Comparison of ENCODE assay signal across 8 cellular contexts in genomic region chr2:43228341-43228751, GRCh38. TPM values are rescaled to one million over a fixed set of nuclear protein-coding genes. Genes with fewer than 3 reads are reported as not detected.
DNase-seq lines count a peak whose midpoint lies in the region; ATAC-seq and TF ChIP-seq lines count a peak whose summit lies in the region.

No MANE protein-coding gene starts in this region.

- H3K36me3 Mint-ChIP-seq in nephron progenitor cell (ENCODE audit: low read depth): peaks cover 19% of the 10 kb centered on the region

- DNase-seq in MM.1S: peak; percentile 35
- DNase-seq in colonic mucosa: peak; percentile 32
- no peak for DNase-seq in nephron progenitor cell
- DNase-seq in SHP77 (lab: John Stamatoyannopoulos, UW): no peak
- DNase-seq in AG08396 (ENCODE audit: low spot score): no peak

- H2AFZ ChIP-seq in MM.1S (ENCODE audit: low read length): no peak overlapping the region

- H3K27me3 ChIP-seq in BLaER1 (no peaks in the 10 kb centered on the region), MM.1S (replicated peaks; ENCODE audit: insufficient read depth, low read length) (no peaks in the 10 kb centered on the region), colonic mucosa (no peaks in the 10 kb centered on the region)

- intact Hi-C loops in colonic mucosa (cut with DNase I): loop anchor here (2.0 to 5.0 kb wide), 4 partner anchors 98 to 281 kb away; no protein-coding TSS in a partner anchor

- H3K27ac Mint-ChIP-seq in nephron progenitor cell: no peak overlapping the region

- peak overlapping the region; percentile 96 for H3K4me2 ChIP-seq in BLaER1
- H3K4me2 ChIP-seq in MM.1S (ENCODE audit: low read depth, low read length): peak overlapping the region; percentile 97

- peaks cover 55% of the 10 kb centered on the region for H3K36me3 ChIP-seq in BLaER1
- H3K36me3 ChIP-seq in MM.1S (replicated peaks; ENCODE audit: insufficient read depth, low read length): peaks cover 4% of the 10 kb centered on the region; the same call in 1 of the 2 replicates
- H3K36me3 ChIP-seq in colonic mucosa: peaks cover 13% of the 10 kb centered on the region

- no peaks in the 10 kb centered on the region for H3K27me3 Mint-ChIP-seq in nephron progenitor cell (ENCODE audit: low read depth, poor library complexity)

- H3K4me3 Mint-ChIP-seq in nephron progenitor cell: peak overlapping the region; percentile 85

- no peaks in the 10 kb centered on the region for H3K9me2 ChIP-seq in MM.1S (replicated peaks; ENCODE audit: insufficient read depth, low read length)

- H4K20me1 ChIP-seq in BLaER1: peaks cover 30% of the 10 kb centered on the region
- H4K20me1 ChIP-seq in MM.1S (ENCODE audit: insufficient read depth, low read length): peaks cover 11% of the 10 kb centered on the region; the same call in 1 of the 2 replicates

- H3K27ac ChIP-seq in BLaER1: peak overlapping the region; percentile 97; the same call in 1 of the 2 replicates
- H3K27ac ChIP-seq in MM.1S (ENCODE audit: low read length): peak overlapping the region; percentile 100; the same call in 1 of the 2 replicates
- H3K27ac ChIP-seq in colonic mucosa: peak overlapping the region; percentile 97

- peaks cover 35% of the 10 kb centered on the region for H3K4me1 ChIP-seq in BLaER1
- H3K4me1 ChIP-seq in MM.1S (ENCODE audit: low read length): peaks cover 19% of the 10 kb centered on the region
- H3K4me1 ChIP-seq in colonic mucosa: peaks cover 14% of the 10 kb centered on the region

- peaks cover 39% of the 10 kb centered on the region for H3K4me1 Mint-ChIP-seq in nephron progenitor cell

- no peak for TF ChIP-seq CTCF in MM.1S (IDR thresholded peaks at IDR 0.05; ENCODE audit: low read length)
- TF ChIP-seq CTCF in colonic mucosa (IDR thresholded peaks at IDR 0.05): no peak
- no peak for TF ChIP-seq CTCF in nephron progenitor cell (IDR thresholded peaks at IDR 0.05)

- H3K9me3 ChIP-seq in BLaER1 (no peaks in the 10 kb centered on the region), MM.1S (replicated peaks; ENCODE audit: insufficient read depth, low read length) (no peaks in the 10 kb centered on the region), colonic mucosa (no peaks in the 10 kb centered on the region)

- ATAC-seq in HG03342 (IDR thresholded peaks at IDR 0.05; ENCODE audit: unreplicated experiment) (no peak), HG02938 (IDR thresholded peaks at IDR 0.05; ENCODE audit: unreplicated experiment) (no peak)

- H3K9me3 Mint-ChIP-seq in nephron progenitor cell: no peaks in the 10 kb centered on the region

- H3F3A ChIP-seq in MM.1S (ENCODE audit: insufficient read depth, low read length): peaks cover 49% of the 10 kb centered on the region

- H3K4me3 ChIP-seq in BLaER1 (peak overlapping the region; percentile 88; the same call in 1 of the 2 replicates), MM.1S (ENCODE audit: low read length) (peak overlapping the region; percentile 98), colonic mucosa (peak overlapping the region; percentile 88)

- H3K79me2 ChIP-seq in MM.1S (ENCODE audit: low read length): peaks cover 45% of the 10 kb centered on the region

- H3K9ac ChIP-seq in BLaER1 (0 out of 2 replicates have a peak overlapping the region, but pooled peaks have one; percentile 98), MM.1S (ENCODE audit: low read length) (peak overlapping the region; percentile 100), colonic mucosa (ENCODE audit: low read depth in 2 of 2, low read length in 2 of 2) (peak overlapping the region; percentile 4 to 100)

RNA-seq across cellular contexts. Expression of gene ZFP36L2, which starts 1.9 kb away (rescaled TPM):
- 100 to 1,000 TPM; 166 to 205 TPM for total RNA-seq in colonic mucosa

Comparison
In these comparisons a context has a peak if more than half of its experiments do, and no peak if none do; other contexts are left out.
1. DNase-seq: peak in MM.1S (single experiment) and colonic mucosa (single experiment); none in nephron progenitor cell (single experiment), SHP77 (0 of 2) and AG08396 (single experiment).
2. Peak in every context shown above with its lines, with median percentiles within 50 percentile points of each other: H3K27ac ChIP-seq, H3K4me3 ChIP-seq and H3K9ac ChIP-seq.